ENCODE assay signal across 21 cellular contexts in genomic region chr21:38095220-38095619, GRCh38.
"Had no signal": no experiment of that assay in that cellular context is flagged by ENCODE, and none has a peak within 500 bp of the region (broad histone marks: within the 10 kb centered on the region; RNA-seq: fewer than 3 reads in every experiment).

No MANE protein-coding gene starts in this region.

- ATAC-seq: activated CD8-positive, alpha-beta T cell treated with anti-CD3 and anti-CD28 coated beads for 36 hours; left lobe of liver; mucosa of descending colon; natural killer cell; sciatic nerve had no signal

- DNase-seq: activated CD4-positive, alpha-beta T cell treated with anti-CD3 and anti-CD28 coated beads for 4 hours; activated CD8-positive, alpha-beta memory T cell treated with anti-CD3 and anti-CD28 coated beads, Interleukin-2, amount 50 U/mL, for 4 hours; activated CD8-positive, alpha-beta T cell treated with anti-CD3 and anti-CD28 coated beads for 36 hours; activated naive CD8-positive, alpha-beta T cell treated with anti-CD3 and anti-CD28 coated beads, Interleukin-2, amount 10 ng/mL, durations not matched to agents 7 days and 5 days; aorta; colonic mucosa; effector CD4-positive, alpha-beta T cell; mammary epithelial cell; mucosa of descending colon; natural killer cell; nucleus accumbens; stimulated activated CD4-positive, alpha-beta T cell treated with anti-CD3 and anti-CD28 coated beads, Interleukin-2, amount 100 ng/mL, for 48 hours; stimulated activated naive CD4-positive, alpha-beta T cell treated with Interleukin-2 at 50 U/mL for 16 hours; T-helper 1 cell; upper lobe of left lung had no signal

- H3K9me3 ChIP-seq: colonic mucosa, mucosa of descending colon, suprapubic skin, upper lobe of left lung had no signal

- H3K4me2 ChIP-seq: hepatocyte had no signal

- FAIRE-seq: endothelial cell of umbilical vein had no signal

- H3K36me3 ChIP-seq: cardiac muscle cell, colonic mucosa, suprapubic skin, upper lobe of left lung had no signal

- H3K4me3 ChIP-seq: cardiac muscle cell, colonic mucosa, hepatocyte, mucosa of descending colon, suprapubic skin, upper lobe of left lung had no signal

- H2AFZ ChIP-seq: hepatocyte had no signal

- H3K27ac ChIP-seq: cardiac muscle cell, colonic mucosa, hepatocyte, suprapubic skin, upper lobe of left lung had no signal

- H3K27me3 ChIP-seq: cardiac muscle cell, colonic mucosa, hepatocyte, upper lobe of left lung had no signal

- H3K4me1 ChIP-seq: colonic mucosa, suprapubic skin, upper lobe of left lung had no signal

- H3K79me2 ChIP-seq: hepatocyte had no signal
